ENCODE assay signal across 8 cellular contexts in genomic region chrX:71532753-71533425, GRCh38. TPM values are rescaled to one million over a fixed set of nuclear protein-coding genes. Genes with fewer than 3 reads are reported as not detected.
DNase-seq lines count a peak whose midpoint lies in the region; ATAC-seq lines count a peak whose summit lies in the region.

Gene OGT, plus strand, starts transcription at chrX:71533104. Its CDS starts 196 bp downstream, at chrX:71533300.

- no peaks in the 10 kb centered on the region for H3K36me3 ChIP-seq in aorta (ENCODE audit: control insufficient read depth in 1 of 2, insufficient read depth in 2 of 2, low read length in 1 of 2)

- ATAC-seq in GM18511 (IDR thresholded peaks at IDR 0.05; ENCODE audit: unreplicated experiment): peak; percentile 80
- peak; percentile 67 for ATAC-seq in HG03025 (IDR thresholded peaks at IDR 0.05; ENCODE audit: low FRiP score, unreplicated experiment)
- ATAC-seq in aorta (ENCODE audit: low FRiP score): peak; percentile 95

- WGBS in aorta, 2 donors: 0 to 28% methylated on average over 47 of the region's 47 CpGs

- peak within 1 kb of the TSS; percentile 53 to 88 for H3K4me3 ChIP-seq in aorta (ENCODE audit: low read length in 2 of 2)

- H3K27ac ChIP-seq in aorta (ENCODE audit: low read depth in 1 of 2, low read length in 2 of 2): peak within 1 kb of the TSS; percentile 19 to 86

- H3K4me1 ChIP-seq in aorta (ENCODE audit: control insufficient read depth in 1 of 2, insufficient read depth in 2 of 2, low read length in 2 of 2): no peaks in the 10 kb centered on the region

- intact Hi-C loops in aorta (cut with DNase I): no loop called here

- no peaks in the 10 kb centered on the region for H3K9me3 ChIP-seq in aorta (ENCODE audit: control insufficient read depth, low read length)

- DNase-seq in NCI-H2081 treated with DMSO at 0.1 percent for 48 hours (lab: John Stamatoyannopoulos, UW) (peak; percentile 70), T1000 (lab: John Stamatoyannopoulos, UW) (peak; percentile 91), astrocyte of the hippocampus (ENCODE audit: low read depth, low spot score) (peak; percentile 95), hippocampal formation (lab: John Stamatoyannopoulos, UW) (peak; percentile 82 to 88), renal cortical epithelial cell (ENCODE audit: low read depth) (peak; percentile 90), aorta (peak; percentile 97)

- no peaks in the 10 kb centered on the region for H3K27me3 ChIP-seq in aorta (ENCODE audit: control insufficient read depth in 1 of 2, insufficient read depth in 2 of 2, low read length in 1 of 2)

RNA-seq across cellular contexts. Expression of gene OGT, which starts in this region (rescaled TPM):
- total RNA-seq in renal cortical epithelial cell (81.3 and 117 TPM in 2 replicates), aorta (100 to 1,000 TPM; 188 to 272 TPM)
- 100 to 1,000 TPM in 1 of 2 donors, 10 to 100 TPM in 1; 10.1 to 107 TPM for polyA plus RNA-seq in aorta

Comparison
In these comparisons a context has a peak if more than half of its experiments do, and no peak if none do; other contexts are left out.
1. Peak in every context shown above with its lines: DNase-seq, ATAC-seq, H3K4me3 ChIP-seq and H3K27ac ChIP-seq.